ENCODE assay signal across 34 cellular contexts in genomic region chr18:5339202-5339834, GRCh38.
"Had no signal": no experiment of that assay in that cellular context is flagged by ENCODE, and none has a peak within 500 bp of the region (broad histone marks: within the 10 kb centered on the region; RNA-seq: fewer than 3 reads in every experiment).

No MANE protein-coding gene starts in this region.

- H3K36me3 ChIP-seq: adrenal gland, ascending aorta, brain microvascular endothelial cell, breast epithelium, cardiac muscle cell had no signal

- DNase-seq: activated effector memory CD4-positive, alpha-beta T cell treated with anti-CD3 and anti-CD28 coated beads, Interleukin-2, amount 50 U/mL, for 16 hours; activated effector memory CD4-positive, alpha-beta T cell treated with Interleukin-2 at 50 U/mL for 16 hours; activated gamma-delta T cell; activated gamma-delta T cell treated with Interleukin-2 at 50 U/mL for 16 hours; activated naive CD4-positive, alpha-beta T cell; activated naive CD4-positive, alpha-beta T cell treated with anti-CD3 and anti-CD28 coated beads for 36 hours; activated naive CD4-positive, alpha-beta T cell treated with anti-CD3 and anti-CD28 coated beads, Interleukin-2, amount 10 ng/mL, durations not matched to agents 7 days and 5 days; activated naive CD4-positive, alpha-beta T cell treated with anti-CD3 and anti-CD28 coated beads, Interleukin-2, amount 50 U/mL, for 16 hours; activated naive CD4-positive, alpha-beta T cell treated with Interleukin-2 at 50 U/mL for 16 hours; activated naive CD8-positive, alpha-beta T cell treated with anti-CD3 and anti-CD28 coated beads for 36 hours; activated naive CD8-positive, alpha-beta T cell treated with anti-CD3 and anti-CD28 coated beads, Interleukin-2, amount 10 ng/mL, durations not matched to agents 7 days and 5 days; activated naive CD8-positive, alpha-beta T cell treated with anti-CD3 and anti-CD28 coated beads, Interleukin-2, amount 50 U/mL, for 24 hours; activated T-cell treated with anti-CD3 and anti-CD28 coated beads, Interleukin-2, amount 50 U/mL, for 1 hour; activated T-cell treated with anti-CD3 and anti-CD28 coated beads, Interleukin-2, amount 50 U/mL, for 24 hours; activated T-cell treated with anti-CD3 and anti-CD28 coated beads, Interleukin-2, amount 50 U/mL, for 4 hours; activated T-cell treated with anti-CD3 and anti-CD28 coated beads, Interleukin-2, amount 50 U/mL, for 48 hours; activated T-cell treated with anti-CD3 and anti-CD28 coated beads, Interleukin-2, amount 50 U/mL, for 72 hours; adrenal gland; amniotic stem cell; amygdala; anterior cingulate cortex; aorta; body of pancreas; brain microvascular endothelial cell; caudate nucleus; central memory CD4-positive, alpha-beta T cell; cerebellar nuclear complex had no signal

- H3K9me3 ChIP-seq: adrenal gland, ascending aorta, body of pancreas, breast epithelium had no signal

- H3K4me3 ChIP-seq: adrenal gland, ascending aorta, body of pancreas, breast epithelium, cardiac muscle cell had no signal

- H3K27ac ChIP-seq: adrenal gland, ascending aorta, body of pancreas, brain microvascular endothelial cell, breast epithelium, cardiac muscle cell had no signal

- ATAC-seq: activated naive CD4-positive, alpha-beta T cell treated with anti-CD3 and anti-CD28 coated beads, Interleukin-2, amount 50 U/mL, for 72 hours; activated naive CD8-positive, alpha-beta T cell treated with anti-CD3 and anti-CD28 coated beads, Interleukin-2, amount 50 U/mL, for 24 hours; activated T-cell treated with anti-CD3 and anti-CD28 coated beads, Interleukin-2, amount 50 U/mL, for 4 hours; activated T-cell treated with anti-CD3 and anti-CD28 coated beads, Interleukin-2, amount 50 U/mL, for 72 hours; activated T-helper 17 cell treated with anti-CD3 and anti-CD28 coated beads, Interleukin-2, amount 50 U/mL, for 72 hours; body of pancreas had no signal

- FAIRE-seq: astrocyte, bronchial epithelial cell had no signal

- H3K27me3 ChIP-seq: adrenal gland, ascending aorta, body of pancreas, brain microvascular endothelial cell, breast epithelium, cardiac muscle cell had no signal

- H3K4me1 ChIP-seq: adrenal gland, ascending aorta, body of pancreas, breast epithelium had no signal
